In the genomic region with DNA sequence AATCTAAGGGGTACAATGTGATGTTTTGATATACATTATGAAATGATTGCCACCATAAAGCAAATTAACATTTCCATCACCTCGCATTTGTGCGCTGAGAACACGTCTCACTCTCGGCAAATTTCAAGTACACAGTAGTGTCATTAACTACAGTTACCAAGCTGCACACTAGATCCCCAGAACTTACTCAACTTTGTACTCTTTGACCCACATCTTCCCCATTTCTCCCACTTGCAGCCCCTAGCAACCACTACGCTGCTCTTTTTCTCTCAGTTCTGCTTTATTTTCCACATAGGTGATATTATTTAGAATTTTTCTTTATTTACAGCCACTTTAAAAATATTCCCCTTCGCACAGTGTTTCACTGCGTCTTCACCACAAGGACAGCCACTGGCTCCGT, we compare ENCODE assay signal across 18 cellular contexts.
DNase-seq lines count a peak whose midpoint lies in the region; ATAC-seq and TF ChIP-seq lines count a peak whose summit lies in the region.
"Had no signal": no experiment of that assay in that cellular context is flagged by ENCODE, and none has a peak within 500 bp of the region (broad histone marks: within the 10 kb centered on the region; RNA-seq: fewer than 3 reads in every experiment).

No MANE protein-coding gene starts in this region.

- H3K27me3 ChIP-seq in CD8-positive, alpha-beta memory T cell (ENCODE audit: insufficient read depth, low read length, poor library complexity, severe bottlenecking), result no peaks in the 10 kb centered on the region
- H3K27me3 ChIP-seq: foreskin keratinocyte, SJSA1 had no signal

- POLR2A ChIA-PET in CD8-positive, alpha-beta memory T cell (lab: Charles Lee), result no interaction called here
- POLR2A ChIA-PET in RWPE1 (lab: Yijun Ruan, JAX; ENCODE audit: low non-redundant PET), result no interaction called here

- ATAC-seq in activated T-helper 17 cell treated with anti-CD3 and anti-CD28 coated beads, Interleukin-2, amount 50 U/mL, for 72 hours (replicated peaks), result no peak
- ATAC-seq: HCT116 had no signal

- H3K27ac Mint-ChIP-seq in CD8-positive, alpha-beta memory T cell, result peak overlapping the region in 1 of 8 donors; percentile 9
- H3K27ac Mint-ChIP-seq in activated T-helper 17 cell treated with anti-CD3 and anti-CD28 coated beads, Interleukin-2, amount 50 U/mL, for 72 hours, result no peak overlapping the region
- no peak overlapping the region for H3K27ac Mint-ChIP-seq in immature natural killer cell
- H3K27ac Mint-ChIP-seq: nephron had no signal

- no peaks in the 10 kb centered on the region for H3K4me1 ChIP-seq in CD8-positive, alpha-beta memory T cell (ENCODE audit: insufficient read depth, low read length)
- H3K4me1 ChIP-seq: foreskin keratinocyte, lower lobe of right lung, SJSA1 had no signal

- H3K36me3 ChIP-seq in CD8-positive, alpha-beta memory T cell (ENCODE audit: insufficient read depth, low read length), result no peaks in the 10 kb centered on the region
- H3K36me3 ChIP-seq: lower lobe of right lung, SJSA1 had no signal

- H3K9me3 ChIP-seq in CD8-positive, alpha-beta memory T cell (ENCODE audit: low read length), result no peaks in the 10 kb centered on the region
- H3K9me3 ChIP-seq: lower lobe of right lung had no signal

- H3K27ac ChIP-seq in CD8-positive, alpha-beta memory T cell (ENCODE audit: low read depth, low read length), result no peak overlapping the region
- no peak overlapping the region for H3K27ac ChIP-seq in RWPE1
- H3K27ac ChIP-seq: lower lobe of right lung, SJSA1 had no signal

- no peak overlapping the region for H3K4me3 ChIP-seq in CD8-positive, alpha-beta memory T cell (ENCODE audit: low read length)
- H3K4me3 ChIP-seq in HFF-Myc (replicated peaks; ENCODE audit: low read depth, low read length), result peak overlapping the region; percentile 54
- H3K4me3 ChIP-seq: lower lobe of right lung, SJSA1 had no signal

- H3K4me3 Mint-ChIP-seq in CD8-positive, alpha-beta memory T cell, result peak overlapping the region in 6 of 7 donors; percentile 21 to 65 (median 40)
- H3K4me3 Mint-ChIP-seq in activated T-helper 17 cell treated with anti-CD3 and anti-CD28 coated beads, Interleukin-2, amount 50 U/mL, for 72 hours, result peak overlapping the region; percentile 0
- H3K4me3 Mint-ChIP-seq in immature natural killer cell, result peak overlapping the region; percentile 40 to 78 (median 72)
- H3K4me3 Mint-ChIP-seq: nephron had no signal

- no peaks in the 10 kb centered on the region for H3K36me3 Mint-ChIP-seq in CD8-positive, alpha-beta memory T cell
- H3K36me3 Mint-ChIP-seq in activated T-helper 17 cell treated with anti-CD3 and anti-CD28 coated beads, Interleukin-2, amount 50 U/mL, for 72 hours (ENCODE audit: low read depth), result no peaks in the 10 kb centered on the region
- H3K36me3 Mint-ChIP-seq in immature natural killer cell, result no peaks in the 10 kb centered on the region

- CTCF ChIA-PET in CD8-positive, alpha-beta memory T cell (lab: Charles Lee), result no interaction called here
- CTCF ChIA-PET in RWPE1 (lab: Yijun Ruan, JAX), result no interaction called here

- DNase-seq in CD8-positive, alpha-beta memory T cell, result no peak
- DNase-seq in HFF-Myc (ENCODE audit: extremely low read depth, low read depth), result no peak
- DNase-seq in immature natural killer cell, result no peak
- no peak for DNase-seq in central memory CD4-positive, alpha-beta T cell
- DNase-seq in RWPE1 (ENCODE audit: low spot score), result no peak
- no peak for DNase-seq in cerebellar cortex (ENCODE audit: low spot score)
- DNase-seq: activated CD4-positive, alpha-beta T cell treated with anti-CD3 and anti-CD28 coated beads, Interleukin-2, amount 50 U/mL, for 4 hours; activated T-cell treated with anti-CD3 and anti-CD28 coated beads, Interleukin-2, amount 50 U/mL, for 48 hours; amygdala; foreskin keratinocyte; lower lobe of right lung; NCI-H187 treated with DMSO at 0.1 percent for 48 hours; NCI-H446; substantia nigra had no signal

- H3K9me3 Mint-ChIP-seq in CD8-positive, alpha-beta memory T cell, result peaks cover 0 to 5% (median 0%) of the 10 kb centered on the region in 5 donors
- H3K9me3 Mint-ChIP-seq in activated T-helper 17 cell treated with anti-CD3 and anti-CD28 coated beads, Interleukin-2, amount 50 U/mL, for 72 hours, result no peaks in the 10 kb centered on the region
- H3K9me3 Mint-ChIP-seq in immature natural killer cell, result no peaks in the 10 kb centered on the region
- H3K9me3 Mint-ChIP-seq: nephron had no signal

- H3K4me1 Mint-ChIP-seq in CD8-positive, alpha-beta memory T cell, result peaks cover 0 to 11% (median 9%) of the 10 kb centered on the region in 3 donors
- H3K4me1 Mint-ChIP-seq in activated T-helper 17 cell treated with anti-CD3 and anti-CD28 coated beads, Interleukin-2, amount 50 U/mL, for 72 hours, result no peaks in the 10 kb centered on the region
- H3K4me1 Mint-ChIP-seq in immature natural killer cell, result peaks cover 13 to 14% of the 10 kb centered on the region in 2 donors
- H3K4me1 Mint-ChIP-seq: nephron had no signal

- H3K27me3 Mint-ChIP-seq in CD8-positive, alpha-beta memory T cell, result peaks cover 23 to 26% of the 10 kb centered on the region in 2 donors
- peaks cover 27% of the 10 kb centered on the region for H3K27me3 Mint-ChIP-seq in activated T-helper 17 cell treated with anti-CD3 and anti-CD28 coated beads, Interleukin-2, amount 50 U/mL, for 72 hours
- peaks cover 11 to 16% (median 11%) of the 10 kb centered on the region in 3 donors for H3K27me3 Mint-ChIP-seq in immature natural killer cell (ENCODE audit: low read depth in 3 of 3)

- no peak for TF ChIP-seq CTCF in HFF-Myc (IDR thresholded peaks at IDR 0.05; ENCODE audit: low read depth, low read length, missing control alignments)
- no peak for TF ChIP-seq CTCF in RWPE1 (conservative IDR thresholded peaks at IDR 0.05; ENCODE audit: low read depth)

Comparison
In these comparisons a context has a peak if more than half of its experiments do, and no peak if none do; other contexts are left out.
1. H3K4me3 Mint-ChIP-seq: peak in every context shown above with its lines; median percentile 72 in immature natural killer cell; 40 in CD8-positive, alpha-beta memory T cell; 0 in activated T-helper 17 cell treated with anti-CD3 and anti-CD28 coated beads, Interleukin-2, amount 50 U/mL, for 72 hours.